27 cellular contexts compared by ENCODE assay signal in the genomic region with DNA sequence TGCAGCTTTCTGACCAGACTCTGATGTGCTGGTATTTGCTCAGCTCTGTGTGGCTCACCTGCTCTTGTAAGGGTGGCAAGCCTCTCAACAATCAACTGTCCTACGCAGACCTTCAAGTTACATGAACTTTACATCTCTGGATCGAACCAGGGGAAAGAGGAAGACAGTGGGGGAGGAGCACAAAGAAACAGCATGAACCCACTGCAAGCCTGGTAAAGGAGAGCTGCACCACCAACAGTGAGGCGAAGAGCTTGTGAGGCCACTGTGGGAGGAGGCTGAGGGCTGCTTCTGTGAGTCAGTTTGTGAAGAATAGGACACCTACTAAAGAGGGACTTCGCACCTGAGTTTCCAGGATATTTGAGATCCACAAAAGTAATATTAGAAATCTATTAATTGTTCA. TPM values are rescaled to one million over a fixed set of nuclear protein-coding genes. Genes with fewer than 3 reads are reported as not detected.
"Had no signal": no experiment of that assay in that cellular context is flagged by ENCODE, and none has a peak within 500 bp of the region (broad histone marks: within the 10 kb centered on the region; RNA-seq: fewer than 3 reads in every experiment).

No MANE protein-coding gene starts in this region.

- FAIRE-seq: K562, RCC 7860, TTC549 had no signal

- H3K36me3 Mint-ChIP-seq: T-cell had no signal

- H3K27ac ChIP-seq: brain microvascular endothelial cell, cardiac muscle cell, SK-N-MC had no signal

- ATAC-seq: activated T-helper 17 cell treated with anti-CD3 and anti-CD28 coated beads, Interleukin-2, amount 50 U/mL, for 72 hours; K562; PC-3; T-cell had no signal

- H3K9me3 Mint-ChIP-seq: activated naive CD4-positive, alpha-beta T cell treated with anti-CD3 and anti-CD28 coated beads for 36 hours had no signal

- DNase-seq: activated CD4-positive, alpha-beta memory T cell treated with anti-CD3 and anti-CD28 coated beads, Interleukin-2, amount 10 ng/mL, durations not matched to agents 7 days and 5 days; activated CD4-positive, alpha-beta T cell treated with anti-CD3 and anti-CD28 coated beads, Interleukin-2, amount 10 ng/mL, durations not matched to agents 7 days and 5 days; activated CD4-positive, CD25-positive, alpha-beta regulatory T cell; activated gamma-delta T cell; activated naive CD4-positive, alpha-beta T cell treated with anti-CD3 and anti-CD28 coated beads for 36 hours; activated T-cell treated with anti-CD3 and anti-CD28 coated beads for 4 hours; activated T-cell treated with anti-CD3 and anti-CD28 coated beads, Interleukin-2, amount 50 U/mL, for 48 hours; brain microvascular endothelial cell; Karpas-422; NCI-H1048; NCI-H146; NCI-H187 treated with DMSO at 0.1 percent for 48 hours; NCI-H2081 treated with DMSO at 0.1 percent for 48 hours; NCI-H446; NCI-H524; PC-3; SHP77 treated with DMSO at 0.1 percent for 48 hours; T-cell; T-helper 2 cell; T1000 had no signal

- H3K36me3 ChIP-seq: brain microvascular endothelial cell, cardiac muscle cell had no signal

- H3K4me3 Mint-ChIP-seq: activated CD4-positive, alpha-beta memory T cell treated with anti-CD3 and anti-CD28 coated beads, Interleukin-2, amount 10 ng/mL, durations not matched to agents 7 days and 5 days; activated CD4-positive, alpha-beta T cell treated with anti-CD3 and anti-CD28 coated beads, Interleukin-2, amount 10 ng/mL, durations not matched to agents 7 days and 5 days; activated naive CD4-positive, alpha-beta T cell treated with anti-CD3 and anti-CD28 coated beads for 36 hours; activated naive CD8-positive, alpha-beta T cell; activated T-helper 17 cell treated with anti-CD3 and anti-CD28 coated beads, Interleukin-2, amount 50 U/mL, for 72 hours; T-cell had no signal

- H3K27me3 ChIP-seq: brain microvascular endothelial cell, cardiac muscle cell had no signal

- H3K4me3 ChIP-seq: cardiac muscle cell, K562, SK-N-MC had no signal

- H3K27ac Mint-ChIP-seq: activated CD4-positive, alpha-beta memory T cell treated with anti-CD3 and anti-CD28 coated beads, Interleukin-2, amount 10 ng/mL, durations not matched to agents 7 days and 5 days; activated CD4-positive, alpha-beta T cell treated with anti-CD3 and anti-CD28 coated beads, Interleukin-2, amount 10 ng/mL, durations not matched to agents 7 days and 5 days; activated naive CD4-positive, alpha-beta T cell treated with anti-CD3 and anti-CD28 coated beads for 36 hours; activated naive CD8-positive, alpha-beta T cell; activated T-helper 17 cell treated with anti-CD3 and anti-CD28 coated beads, Interleukin-2, amount 50 U/mL, for 72 hours; T-cell had no signal

- H3K4me1 Mint-ChIP-seq: activated CD4-positive, alpha-beta memory T cell treated with anti-CD3 and anti-CD28 coated beads, Interleukin-2, amount 10 ng/mL, durations not matched to agents 7 days and 5 days; activated CD4-positive, alpha-beta T cell treated with anti-CD3 and anti-CD28 coated beads, Interleukin-2, amount 10 ng/mL, durations not matched to agents 7 days and 5 days; activated T-helper 17 cell treated with anti-CD3 and anti-CD28 coated beads, Interleukin-2, amount 50 U/mL, for 72 hours; T-cell had no signal

RNA-seq across cellular contexts. Expression of a gene that starts 18.8 kb away (rescaled TPM):
- total RNA-seq: K562 had no signal
- polyA plus RNA-seq: K562 had no signal
